In genomic region chr1:238892612-238893011, GRCh38 we compare ENCODE assay signal across 23 cellular contexts.
DNase-seq lines count a peak whose midpoint lies in the region; ATAC-seq, FAIRE-seq and TF ChIP-seq lines count a peak whose summit lies in the region.
"Had no signal": no experiment of that assay in that cellular context is flagged by ENCODE, and none has a peak within 500 bp of the region (broad histone marks: within the 10 kb centered on the region; RNA-seq: fewer than 3 reads in every experiment).

No MANE protein-coding gene starts in this region.

- peaks cover 38% of the 10 kb centered on the region for H3K4me1 ChIP-seq in PC-3 (ENCODE audit: insufficient read depth, low read length)
- H3K4me1 ChIP-seq in H1 (replicated peaks in 1 of 4; ENCODE audit: control insufficient read depth in 3 of 4, insufficient read depth in 4 of 4, low read length in 3 of 4), result no peaks in the 10 kb centered on the region
- H3K4me1 ChIP-seq in osteoblast (ENCODE audit: insufficient read depth, low read length), result no peaks in the 10 kb centered on the region
- H3K4me1 ChIP-seq in CD8-positive, alpha-beta T cell (ENCODE audit: insufficient read depth, low read length), result no peaks in the 10 kb centered on the region
- H3K4me1 ChIP-seq in mesenchymal stem cell (ENCODE audit: control insufficient read depth, insufficient read depth, low read depth, low read length), result peaks cover 2% of the 10 kb centered on the region
- H3K4me1 ChIP-seq: Caco-2, SJSA1, testis had no signal

- no peak overlapping the region for H2BK120ac ChIP-seq in H1 (replicated peaks; ENCODE audit: low read depth, low read length)
- H2BK120ac ChIP-seq in mesenchymal stem cell (ENCODE audit: low read depth, low read length), result no peak overlapping the region

- POLR2A ChIA-PET in PC-3 (lab: Charles Lee; ENCODE audit: unreplicated experiment) (no interaction called here), H1 (lab: Charles Lee; ENCODE audit: partially characterized antibody) (interaction anchor here (0.6 kb wide), 1 partner anchor 463 kb away, joined by 3 read pairs; no protein-coding TSS in a partner anchor)
- POLR2A ChIA-PET in CD8-positive, alpha-beta T cell (lab: Charles Lee), result no interaction called here

- intact Hi-C loops in PC-3 (cut with micrococcal nuclease), result no loop called here
- intact Hi-C loops in CD8-positive, alpha-beta T cell (cut with DNase I, micrococcal nuclease), result no loop called here

- H3K4me1 Mint-ChIP-seq in CD8-positive, alpha-beta T cell (ENCODE audit: low read depth), result no peaks in the 10 kb centered on the region
- peaks cover 3 to 4% of the 10 kb centered on the region in 2 donors for H3K4me1 Mint-ChIP-seq in natural killer cell treated with Interleukin-12 subunit alpha and Interleukin-12 subunit beta and Interleukin-15 and Interleukin-18, amount 100 ng/mL, for 72 hours (ENCODE audit: low read depth in 2 of 2)
- H3K4me1 Mint-ChIP-seq: activated naive CD8-positive, alpha-beta T cell treated with anti-CD3 and anti-CD28 coated beads, Interleukin-2, amount 50 U/mL, for 24 hours had no signal

- H3K9me3 ChIP-seq in PC-3 (ENCODE audit: low read length) (no peaks in the 10 kb centered on the region), H1 (ENCODE audit: insufficient read depth in 2 of 2, low read depth in 1 of 2, low read length in 1 of 2) (no peaks in the 10 kb centered on the region), osteoblast (ENCODE audit: low read depth, low read length) (no peaks in the 10 kb centered on the region), mesenchymal stem cell (ENCODE audit: control insufficient read depth, low read length) (peaks cover 19% of the 10 kb centered on the region)
- no peaks in the 10 kb centered on the region for H3K9me3 ChIP-seq in CD8-positive, alpha-beta T cell (ENCODE audit: low read length)
- H3K9me3 ChIP-seq: Caco-2, SJSA1, testis had no signal

- H3K79me2 ChIP-seq in PC-3 (ENCODE audit: low read length), result no peaks in the 10 kb centered on the region
- no peaks in the 10 kb centered on the region for H3K79me2 ChIP-seq in H1 (ENCODE audit: control insufficient read depth in 1 of 2, insufficient read depth in 2 of 2, low read length in 2 of 2)
- no peaks in the 10 kb centered on the region for H3K79me2 ChIP-seq in osteoblast (ENCODE audit: insufficient read depth, low read length)

- H2AK5ac ChIP-seq in H1 (ENCODE audit: low read depth, low read length) (no peak overlapping the region), mesenchymal stem cell (ENCODE audit: low read length, severe bottlenecking) (no peak overlapping the region)

- FAIRE-seq in H1 (lab: Jason Lieb, UNC), result no peak

- no peaks in the 10 kb centered on the region for H3K79me1 ChIP-seq in H1 (ENCODE audit: low read depth, low read length)
- H3K79me1 ChIP-seq in mesenchymal stem cell (replicated peaks; ENCODE audit: low read length, poor library complexity, severe bottlenecking), result no peaks in the 10 kb centered on the region

- no peak overlapping the region for H2AFZ ChIP-seq in PC-3 (ENCODE audit: low read length)
- H2AFZ ChIP-seq in H1 (ENCODE audit: low read length), result 0 out of 2 replicates have a peak overlapping the region, but pooled peaks have one; percentile 76
- peak overlapping the region; percentile 40 for H2AFZ ChIP-seq in osteoblast (ENCODE audit: low read length)
- no peak overlapping the region for H2AFZ ChIP-seq in mesenchymal stem cell (ENCODE audit: low read depth, low read length)

- no peaks in the 10 kb centered on the region for H3K36me3 ChIP-seq in PC-3 (ENCODE audit: low read depth, low read length)
- H3K36me3 ChIP-seq in H1 (ENCODE audit: control insufficient read depth in 2 of 4, insufficient read depth in 4 of 4, low read length in 3 of 4), result no peaks in the 10 kb centered on the region
- no peaks in the 10 kb centered on the region for H3K36me3 ChIP-seq in osteoblast (ENCODE audit: insufficient read depth, low read length)
- no peaks in the 10 kb centered on the region for H3K36me3 ChIP-seq in CD8-positive, alpha-beta T cell (ENCODE audit: insufficient read depth, low read length)
- no peaks in the 10 kb centered on the region for H3K36me3 ChIP-seq in mesenchymal stem cell (ENCODE audit: control insufficient read depth in 1 of 2, insufficient read depth in 2 of 2, low read depth in 1 of 2, low read length in 2 of 2)
- H3K36me3 ChIP-seq: cardiac muscle cell, SJSA1 had no signal

- no peaks in the 10 kb centered on the region for H3K9me2 ChIP-seq in PC-3 (replicated peaks; ENCODE audit: low read length)

- H4K91ac ChIP-seq in H1 (replicated peaks; ENCODE audit: insufficient read length, low read length) (no peak overlapping the region), mesenchymal stem cell (ENCODE audit: low read length) (no peak overlapping the region)

- no peak overlapping the region for H3K56ac ChIP-seq in H1 (replicated peaks; ENCODE audit: insufficient read length, low read depth, low read length)

- no peak overlapping the region for H3K27ac Mint-ChIP-seq in CD8-positive, alpha-beta T cell
- no peak overlapping the region for H3K27ac Mint-ChIP-seq in natural killer cell treated with Interleukin-12 subunit alpha and Interleukin-12 subunit beta and Interleukin-15 and Interleukin-18, amount 100 ng/mL, for 72 hours
- H3K27ac Mint-ChIP-seq: activated naive CD8-positive, alpha-beta T cell treated with anti-CD3 and anti-CD28 coated beads, Interleukin-2, amount 50 U/mL, for 24 hours; activated T-helper 2 cell treated with anti-CD3 and anti-CD28 coated beads, Interferon-gamma antibody, Interleukin-2, Interleukin-4, amounts not matched to agents 10 μg/mL and 5 μg/mL and 100 μg/mL, durations not matched to agents 14 hours and 24 hours and 36 hours had no signal

- H3K18ac ChIP-seq in H1 (ENCODE audit: extremely low read depth, low read length), result no peak overlapping the region
- no peak overlapping the region for H3K18ac ChIP-seq in mesenchymal stem cell (ENCODE audit: low read depth in 1 of 2, low read length in 2 of 2)

- no peaks in the 10 kb centered on the region for H3F3A ChIP-seq in PC-3 (ENCODE audit: low read length, unreplicated experiment)

- TF ChIP-seq EP300 in H1 (IDR thresholded peaks at IDR 0.05; ENCODE audit: borderline replicate concordance in 1 of 2, low read depth in 2 of 2, low read length in 2 of 2), result no peak

- TF ChIP-seq CTCF in PC-3 (conservative IDR thresholded peaks at IDR 0.05; ENCODE audit: low read depth, low read length) (no peak), H1 (IDR thresholded peaks at IDR 0.05; ENCODE audit: control extremely low read depth in 1 of 3, insufficient read depth in 1 of 3, low read depth in 1 of 3, low read length in 3 of 3) (no peak), osteoblast (IDR thresholded peaks at IDR 0.05; ENCODE audit: extremely low read depth, low read depth, low read length) (no peak)
- no peak for TF ChIP-seq CTCF in CD8-positive, alpha-beta T cell (IDR thresholded peaks at IDR 0.05)

- no peaks in the 10 kb centered on the region for H3K27me3 Mint-ChIP-seq in CD8-positive, alpha-beta T cell (ENCODE audit: low read depth)
- H3K27me3 Mint-ChIP-seq in natural killer cell treated with Interleukin-12 subunit alpha and Interleukin-12 subunit beta and Interleukin-15 and Interleukin-18, amount 100 ng/mL, for 72 hours, result no peaks in the 10 kb centered on the region
- H3K27me3 Mint-ChIP-seq: activated naive CD8-positive, alpha-beta T cell treated with anti-CD3 and anti-CD28 coated beads, Interleukin-2, amount 50 U/mL, for 24 hours had no signal

- no peak overlapping the region for H2BK15ac ChIP-seq in H1 (ENCODE audit: low read length)
- H2BK15ac ChIP-seq in mesenchymal stem cell (ENCODE audit: low read depth, poor library complexity, severe bottlenecking), result no peak overlapping the region

- no peak overlapping the region; the same call in 1 of the 2 replicates for H3K9ac ChIP-seq in PC-3 (ENCODE audit: low read length)
- H3K9ac ChIP-seq in H1 (replicated peaks in 1 of 4; ENCODE audit: extremely low read depth in 1 of 4, low read depth in 3 of 4, low read length in 3 of 4), result no peak overlapping the region
- no peak overlapping the region for H3K9ac ChIP-seq in mesenchymal stem cell (ENCODE audit: low read length)

- no TSS peak for BruUV-seq in PC-3 (replicated peaks; lab: Mats Ljungman, UMichigan)

- peak overlapping the region; percentile 67 for H3K4me2 ChIP-seq in PC-3 (ENCODE audit: low read length)
- H3K4me2 ChIP-seq in H1 (ENCODE audit: insufficient read depth in 1 of 2, low read depth in 2 of 2, low read length in 2 of 2), result no peak overlapping the region
- peak overlapping the region; percentile 37 for H3K4me2 ChIP-seq in osteoblast (ENCODE audit: insufficient read depth, low read length)
- H3K4me2 ChIP-seq in mesenchymal stem cell (ENCODE audit: low read length, poor library complexity, severe bottlenecking), result no peak overlapping the region

- H3K4me3 Mint-ChIP-seq in CD8-positive, alpha-beta T cell, result no peak overlapping the region
- H3K4me3 Mint-ChIP-seq in natural killer cell treated with Interleukin-12 subunit alpha and Interleukin-12 subunit beta and Interleukin-15 and Interleukin-18, amount 100 ng/mL, for 72 hours, result no peak overlapping the region
- H3K4me3 Mint-ChIP-seq: activated naive CD8-positive, alpha-beta T cell treated with anti-CD3 and anti-CD28 coated beads, Interleukin-2, amount 50 U/mL, for 24 hours had no signal

- 93% methylated on average over 4 of the region's 4 CpGs; no CpG with 5 or more reads in 1 of the 2 experiments for WGBS in H1 (ENCODE audit: extremely low coverage in 1 of 2, insufficient coverage in 1 of 2, insufficient read length in 1 of 2, insufficient replicate concordance in 2 of 2, low coverage in 1 of 2, low lambda C conversion rate in 2 of 2, missing lambda C conversion rate in 1 of 2), 2 experiments
- WGBS in mesenchymal stem cell, result 98% methylated on average over 4 of the region's 4 CpGs

- no peak overlapping the region for H2BK12ac ChIP-seq in H1 (ENCODE audit: low read depth, low read length)
- no peak overlapping the region for H2BK12ac ChIP-seq in mesenchymal stem cell (ENCODE audit: low read length in 2 of 2)

- no peak overlapping the region for H4K5ac ChIP-seq in H1 (ENCODE audit: insufficient read length, low read depth, low read length)

- ATAC-seq in PC-3 (peak; percentile 94), GM19328 (IDR thresholded peaks at IDR 0.05; ENCODE audit: unreplicated experiment) (no peak)
- no peak for ATAC-seq in CD8-positive, alpha-beta T cell
- no peak for ATAC-seq in natural killer cell treated with Interleukin-12 subunit alpha and Interleukin-12 subunit beta and Interleukin-15 and Interleukin-18, amount 100 ng/mL, for 72 hours
- ATAC-seq: activated naive CD8-positive, alpha-beta T cell treated with anti-CD3 and anti-CD28 coated beads, Interleukin-2, amount 50 U/mL, for 24 hours had no signal

- no peaks in the 10 kb centered on the region for H3K23me2 ChIP-seq in H1 (ENCODE audit: low read depth, low read length)

- DNase-seq in H4 (ENCODE audit: low spot score), result peak; percentile 30
- peak; percentile 96 for DNase-seq in PC-3
- DNase-seq in H1 (ENCODE audit: low read depth in 1 of 2, low spot score in 2 of 2), result no peak
- peak; percentile 29 for DNase-seq in osteoblast (ENCODE audit: insufficient read length, low spot score, missing footprints)
- no peak for DNase-seq in CD8-positive, alpha-beta T cell
- DNase-seq in mesenchymal stem cell, result no peak
- no peak for DNase-seq in natural killer cell treated with Interleukin-12 subunit alpha and Interleukin-12 subunit beta and Interleukin-15 and Interleukin-18, amount 100 ng/mL, for 72 hours (ENCODE audit: low spot score)
- DNase-seq: activated CD4-positive, alpha-beta T cell treated with anti-CD3 and anti-CD28 coated beads for 1 hour; activated naive CD8-positive, alpha-beta T cell treated with anti-CD3 and anti-CD28 coated beads, Interleukin-2, amount 50 U/mL, for 24 hours; Caco-2; GDM1; midbrain; MV-4-11; NCI-H2029; NCI-H510A; retina; stimulated activated CD4-positive, alpha-beta T cell treated with anti-CD3 and anti-CD28 coated beads, Interleukin-12 subunit alpha, Interleukin-12 subunit beta, amount 100 ng/mL, for 4 hours; T1000; testis had no signal

- H4K8ac ChIP-seq in H1 (ENCODE audit: extremely low read depth, insufficient read depth, low read length), result no peak overlapping the region
- H4K8ac ChIP-seq in mesenchymal stem cell (ENCODE audit: low read length), result no peak overlapping the region

- H3K27ac ChIP-seq in PC-3 (ENCODE audit: low read length), result peak overlapping the region; percentile 69
- H3K27ac ChIP-seq in H1 (ENCODE audit: low read depth, low read length), result no peak overlapping the region
- no peak overlapping the region for H3K27ac ChIP-seq in osteoblast (ENCODE audit: low read depth, low read length)
- H3K27ac ChIP-seq in CD8-positive, alpha-beta T cell (ENCODE audit: low read depth, low read length), result no peak overlapping the region
- H3K27ac ChIP-seq in mesenchymal stem cell (ENCODE audit: low read length, poor library complexity, severe bottlenecking), result no peak overlapping the region
- H3K27ac ChIP-seq: cardiac muscle cell, SJSA1, testis had no signal

- no peaks in the 10 kb centered on the region for H4K20me1 ChIP-seq in PC-3 (ENCODE audit: low read length)
- H4K20me1 ChIP-seq in H1 (replicated peaks in 1 of 2; ENCODE audit: control insufficient read depth in 1 of 2, insufficient read depth in 2 of 2, low read length in 2 of 2), result no peaks in the 10 kb centered on the region
- H4K20me1 ChIP-seq in osteoblast (ENCODE audit: insufficient read depth, low read length), result no peaks in the 10 kb centered on the region

- no peak overlapping the region for H3K14ac ChIP-seq in H1 (ENCODE audit: insufficient read length)
- no peak overlapping the region for H3K14ac ChIP-seq in mesenchymal stem cell (ENCODE audit: low read length in 2 of 2)

- H3K4me3 ChIP-seq in PC-3 (ENCODE audit: low read length), result no peak overlapping the region
- no peak overlapping the region for H3K4me3 ChIP-seq in H1 (ENCODE audit: extremely low read depth in 1 of 4, insufficient read depth in 2 of 4, low read depth in 3 of 4, low read length in 4 of 4)
- H3K4me3 ChIP-seq in osteoblast (ENCODE audit: insufficient read depth, low read length), result no peak overlapping the region
- H3K4me3 ChIP-seq in CD8-positive, alpha-beta T cell (ENCODE audit: low read depth, low read length), result no peak overlapping the region
- H3K4me3 ChIP-seq in mesenchymal stem cell (ENCODE audit: insufficient read depth in 1 of 2, low read depth in 1 of 2, low read length in 2 of 2), result no peak overlapping the region
- H3K4me3 ChIP-seq: cardiac muscle cell, SJSA1, testis had no signal

- CTCF ChIA-PET in PC-3 (lab: Charles Lee), result no interaction called here
- CTCF ChIA-PET in H1 (lab: Charles Lee; ENCODE audit: partially characterized antibody), result no interaction called here
- CTCF ChIA-PET in CD8-positive, alpha-beta T cell (lab: Charles Lee), result no interaction called here

- H3K27me3 ChIP-seq in PC-3 (ENCODE audit: low read length), result no peaks in the 10 kb centered on the region
- no peaks in the 10 kb centered on the region for H3K27me3 ChIP-seq in H1 (replicated peaks in 1 of 4; ENCODE audit: control insufficient read depth in 3 of 4, extremely low read depth in 1 of 4, insufficient read depth in 3 of 4, low read length in 3 of 4)
- no peaks in the 10 kb centered on the region for H3K27me3 ChIP-seq in osteoblast (ENCODE audit: insufficient read depth, low read length)
- H3K27me3 ChIP-seq in CD8-positive, alpha-beta T cell (ENCODE audit: insufficient read depth, low read length), result no peaks in the 10 kb centered on the region
- no peaks in the 10 kb centered on the region for H3K27me3 ChIP-seq in mesenchymal stem cell (ENCODE audit: control insufficient read depth in 1 of 2, insufficient read depth in 1 of 2, low read length in 2 of 2)
- H3K27me3 ChIP-seq: cardiac muscle cell, SJSA1, testis had no signal

- H2BK20ac ChIP-seq in H1 (ENCODE audit: low read length), result no peak overlapping the region

- H3K23ac ChIP-seq in H1 (ENCODE audit: insufficient read length) (no peak overlapping the region), mesenchymal stem cell (ENCODE audit: low read length in 2 of 2) (no peak overlapping the region)

- no peak for TF ChIP-seq RAD21 in H1 (IDR thresholded peaks at IDR 0.05 in 1 of 2, conservative IDR thresholded peaks at IDR 0.05 in 1 of 2; ENCODE audit: low read depth in 2 of 2, low read length in 2 of 2)

- H2BK5ac ChIP-seq in H1 (ENCODE audit: low read depth, low read length), result no peak overlapping the region
- no peak overlapping the region for H2BK5ac ChIP-seq in mesenchymal stem cell (ENCODE audit: low read depth, low read length, poor library complexity, severe bottlenecking)

- H3K4ac ChIP-seq in H1 (replicated peaks; ENCODE audit: insufficient read length, low read depth, low read length) (no peak overlapping the region), mesenchymal stem cell (ENCODE audit: low read depth in 1 of 2, low read length in 2 of 2) (no peak overlapping the region)

- H3K36me3 Mint-ChIP-seq in CD8-positive, alpha-beta T cell, result no peaks in the 10 kb centered on the region
- H3K36me3 Mint-ChIP-seq in natural killer cell treated with Interleukin-12 subunit alpha and Interleukin-12 subunit beta and Interleukin-15 and Interleukin-18, amount 100 ng/mL, for 72 hours, result peaks cover 7% of the 10 kb centered on the region

- H3K9me3 Mint-ChIP-seq in CD8-positive, alpha-beta T cell, result peaks cover 10% of the 10 kb centered on the region
- H3K9me3 Mint-ChIP-seq in natural killer cell treated with Interleukin-12 subunit alpha and Interleukin-12 subunit beta and Interleukin-15 and Interleukin-18, amount 100 ng/mL, for 72 hours, result peaks cover 9% of the 10 kb centered on the region

- TF ChIP-seq POLR2A in H1 (IDR thresholded peaks at IDR 0.05; ENCODE audit: control extremely low read depth in 1 of 2, low read depth in 2 of 2, low read length in 2 of 2), result no peak

Comparison
In these comparisons a context has a peak if more than half of its experiments do, and no peak if none do; other contexts are left out.
1. DNase-seq: peak in H4 (single experiment), PC-3 (single experiment) and osteoblast (single experiment); none in H1 (0 of 2), CD8-positive, alpha-beta T cell (0 of 7), mesenchymal stem cell (single experiment) and natural killer cell treated with Interleukin-12 subunit alpha and Interleukin-12 subunit beta and Interleukin-15 and Interleukin-18, amount 100 ng/mL, for 72 hours (single experiment).
2. H2AFZ ChIP-seq: peak in H1 (single experiment) and osteoblast (single experiment); none in PC-3 (single experiment) and mesenchymal stem cell (single experiment).
3. H3K4me2 ChIP-seq: peak in PC-3 (single experiment) and osteoblast (single experiment); none in H1 (0 of 2) and mesenchymal stem cell (single experiment).